Comparison of ENCODE assay signal across 8 cellular contexts in the genomic region with DNA sequence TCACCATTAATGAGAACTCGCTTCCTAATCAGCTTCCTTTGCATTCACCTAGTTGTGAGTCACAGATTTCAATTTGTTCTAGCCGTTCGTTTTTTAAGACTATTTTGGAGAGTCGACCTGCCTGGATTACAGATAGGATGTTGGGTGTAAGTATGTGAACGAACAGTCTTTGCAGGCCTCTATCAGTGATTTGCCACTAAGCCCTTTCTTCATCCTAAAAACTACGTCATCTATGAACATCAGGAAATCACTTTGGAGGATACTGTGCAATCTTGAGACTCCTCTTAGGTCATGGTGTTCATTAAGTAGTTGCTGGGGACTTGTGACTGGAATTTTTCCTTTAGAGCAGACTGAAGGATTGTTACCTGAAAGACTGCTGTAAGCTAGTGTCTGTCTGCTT. TPM values are rescaled to one million over a fixed set of nuclear protein-coding genes. Genes with fewer than 3 reads are reported as not detected.
DNase-seq lines count a peak whose midpoint lies in the region; ATAC-seq, FAIRE-seq and TF ChIP-seq lines count a peak whose summit lies in the region.

No MANE protein-coding gene starts in this region.

- peak overlapping the region; percentile 73 for H3K4me3 ChIP-seq in PC-9
- peak overlapping the region in 1 of 3 experiments; percentile 93 for H3K4me3 ChIP-seq in endothelial cell of umbilical vein (replicated peaks in 1 of 3; ENCODE audit: insufficient read depth in 1 of 3, low read depth in 1 of 3, low read length in 3 of 3)
- H3K4me3 ChIP-seq in smooth muscle cell: peak overlapping the region; percentile 90

- H3K9me3 ChIP-seq in PC-9 (ENCODE audit: insufficient read depth, low read depth) (no peaks in the 10 kb centered on the region), endothelial cell of umbilical vein (replicated peaks; ENCODE audit: control insufficient read depth, insufficient read depth, low read length) (no peaks in the 10 kb centered on the region), smooth muscle cell (replicated peaks; ENCODE audit: low read depth) (no peaks in the 10 kb centered on the region)

- H2AFZ ChIP-seq in PC-9 (no peak overlapping the region), endothelial cell of umbilical vein (ENCODE audit: low read depth, low read length) (no peak overlapping the region), smooth muscle cell (ENCODE audit: low read depth) (no peak overlapping the region)

- H3K36me3 Mint-ChIP-seq in activated T-cell treated with anti-CD3 and anti-CD28 coated beads, Interleukin-2, amount 50 U/mL, for 4 hours (ENCODE audit: insufficient read depth): peaks cover 2% of the 10 kb centered on the region

- H3K27ac ChIP-seq in PC-9 (no peak overlapping the region), endothelial cell of umbilical vein (ENCODE audit: insufficient read depth, low read depth, low read length) (no peak overlapping the region), smooth muscle cell (ENCODE audit: low read depth) (no peak overlapping the region)

- TF ChIP-seq POLR2A in endothelial cell of umbilical vein (IDR thresholded peaks at IDR 0.05; ENCODE audit: low read depth, low read length): no peak

- POLR2A ChIA-PET in PC-9 (lab: Charles Lee; ENCODE audit: unreplicated experiment) (interaction anchor here (0.7 kb wide), 1 partner anchor 106 kb away, joined by 6 read pairs; no protein-coding TSS in a partner anchor), endothelial cell of umbilical vein (lab: Charles Lee) (interaction anchor here (0.6 kb wide), 1 partner anchor 452 kb away, joined by 7 read pairs; no protein-coding TSS in a partner anchor)

- H3K4me1 Mint-ChIP-seq in activated T-cell treated with anti-CD3 and anti-CD28 coated beads, Interleukin-2, amount 50 U/mL, for 4 hours (ENCODE audit: low read depth): peaks cover 6% of the 10 kb centered on the region

- H3K9me3 Mint-ChIP-seq in activated T-cell treated with anti-CD3 and anti-CD28 coated beads, Interleukin-2, amount 50 U/mL, for 4 hours: no peaks in the 10 kb centered on the region

- dilution Hi-C loops in endothelial cell of umbilical vein (cut with MboI; ENCODE audit: extremely low pct_ligation_motif_present, low sequenced_read_pairs): no loop called here

- H3K4me2 ChIP-seq in PC-9: peak overlapping the region; percentile 77
- H3K4me2 ChIP-seq in endothelial cell of umbilical vein (ENCODE audit: insufficient read depth, low read length): peak overlapping the region; percentile 95
- peak overlapping the region; percentile 99 for H3K4me2 ChIP-seq in smooth muscle cell

- H3K79me2 ChIP-seq in PC-9 (ENCODE audit: low read depth) (peaks cover 49% of the 10 kb centered on the region), endothelial cell of umbilical vein (ENCODE audit: control insufficient read depth, insufficient read depth, low read length) (peaks cover 38% of the 10 kb centered on the region), smooth muscle cell (ENCODE audit: low read depth) (peaks cover 46% of the 10 kb centered on the region)

- TF ChIP-seq CTCF in PC-9 (conservative IDR thresholded peaks at IDR 0.05): no peak
- TF ChIP-seq CTCF in endothelial cell of umbilical vein (IDR thresholded peaks at IDR 0.05; ENCODE audit: extremely low read depth in 1 of 2, insufficient read depth in 1 of 2, low read depth in 1 of 2, low read length in 2 of 2): no peak
- no peak for TF ChIP-seq CTCF in smooth muscle cell (IDR thresholded peaks at IDR 0.05; ENCODE audit: borderline replicate concordance, insufficient read depth, poor library complexity, severe bottlenecking)

- H3K9me1 ChIP-seq in endothelial cell of umbilical vein (replicated peaks; ENCODE audit: control insufficient read depth, extremely low read depth, insufficient read depth, low read length): no peaks in the 10 kb centered on the region

- H3K27me3 Mint-ChIP-seq in activated T-cell treated with anti-CD3 and anti-CD28 coated beads, Interleukin-2, amount 50 U/mL, for 4 hours (ENCODE audit: low read depth): no peaks in the 10 kb centered on the region

- H4K20me1 ChIP-seq in PC-9 (ENCODE audit: insufficient read depth) (no peaks in the 10 kb centered on the region), endothelial cell of umbilical vein (replicated peaks; ENCODE audit: control insufficient read depth, extremely low read depth, insufficient read depth, low read length) (no peaks in the 10 kb centered on the region), smooth muscle cell (ENCODE audit: low read depth) (peaks cover 4% of the 10 kb centered on the region)

- H3K4me3 Mint-ChIP-seq in activated T-cell treated with anti-CD3 and anti-CD28 coated beads, Interleukin-2, amount 50 U/mL, for 4 hours: peak overlapping the region; percentile 89

- CTCF ChIA-PET in PC-9 (lab: Charles Lee) (no interaction called here), endothelial cell of umbilical vein (lab: Charles Lee) (interaction anchor here (1.6 kb wide), 1 partner anchor 18 kb away, joined by 4 read pairs; no protein-coding TSS in a partner anchor)

- H3K27me3 ChIP-seq in PC-9 (ENCODE audit: insufficient read depth, low read depth): no peaks in the 10 kb centered on the region
- H3K27me3 ChIP-seq in endothelial cell of umbilical vein (ENCODE audit: control insufficient read depth in 2 of 2, insufficient read depth in 2 of 2, low read length in 2 of 2): no peaks in the 10 kb centered on the region
- H3K27me3 ChIP-seq in smooth muscle cell (ENCODE audit: low read depth): no peaks in the 10 kb centered on the region

- H3K9ac ChIP-seq in endothelial cell of umbilical vein (replicated peaks; ENCODE audit: extremely low read depth, insufficient read depth, low read length) (no peak overlapping the region), smooth muscle cell (ENCODE audit: low read depth) (peak overlapping the region; percentile 89)

- DNase-seq in activated T-cell treated with anti-CD3 and anti-CD28 coated beads, Interleukin-2, amount 50 U/mL, for 4 hours: no peak
- no peak for DNase-seq in activated T-cell treated with anti-CD3 and anti-CD28 coated beads for 4 hours
- DNase-seq in PC-9: no peak
- DNase-seq in endothelial cell of umbilical vein (ENCODE audit: low read depth, low spot score): peak; percentile 0
- DNase-seq in smooth muscle cell (lab: John Stamatoyannopoulos, UW; ENCODE audit: unreplicated experiment): no peak
- DNase-seq in activated gamma-delta T cell (lab: John Stamatoyannopoulos, UW): no peak
- DNase-seq in amygdala (lab: John Stamatoyannopoulos, UW): no peak

- ATAC-seq in activated T-cell treated with anti-CD3 and anti-CD28 coated beads, Interleukin-2, amount 50 U/mL, for 4 hours: no peak
- ATAC-seq in GM19467 (IDR thresholded peaks at IDR 0.05; ENCODE audit: unreplicated experiment): no peak

- H3K36me3 ChIP-seq in PC-9 (ENCODE audit: low read depth) (no peaks in the 10 kb centered on the region), endothelial cell of umbilical vein (ENCODE audit: control insufficient read depth in 2 of 2, extremely low read depth in 1 of 2, insufficient read depth in 2 of 2, low read length in 2 of 2) (no peaks in the 10 kb centered on the region), smooth muscle cell (ENCODE audit: low read depth) (peaks cover 6% of the 10 kb centered on the region)

- FAIRE-seq in endothelial cell of umbilical vein (lab: Jason Lieb, UNC): peak; percentile 53

- WGBS in smooth muscle cell (ENCODE audit: low lambda C conversion rate): 65% methylated on average over 6 of the region's 6 CpGs

- BruUV-seq in PC-9 (replicated peaks; lab: Mats Ljungman, UMichigan) (no TSS peak), endothelial cell of umbilical vein (replicated peaks; lab: Mats Ljungman, UMichigan) (no TSS peak)

- intact Hi-C loops in PC-9 (cut with micrococcal nuclease; ENCODE audit: unreplicated experiment): no loop called here
- intact Hi-C loops in endothelial cell of umbilical vein (cut with micrococcal nuclease): no loop called here

- H3F3A ChIP-seq in PC-9 (ENCODE audit: insufficient read depth, low read depth) (no peaks in the 10 kb centered on the region), smooth muscle cell (ENCODE audit: low read depth) (no peaks in the 10 kb centered on the region)

- no peaks in the 10 kb centered on the region for H3K9me2 ChIP-seq in PC-9 (ENCODE audit: insufficient read depth)

- H3K4me1 ChIP-seq in PC-9 (replicated peaks; ENCODE audit: insufficient read depth) (peaks cover 13% of the 10 kb centered on the region), endothelial cell of umbilical vein (ENCODE audit: control insufficient read depth, extremely low read depth, insufficient read depth, low read length) (peaks cover 5% of the 10 kb centered on the region), smooth muscle cell (ENCODE audit: low read depth) (peaks cover 22% of the 10 kb centered on the region)

TF ChIP-seq in endothelial cell of umbilical vein, 7 proteins besides CTCF, POLR2A, EP300 and RAD21 (continues in another document):
- no peak for TF ChIP-seq MYC (IDR thresholded peaks at IDR 0.05; ENCODE audit: low read depth, low read length)
- TF ChIP-seq EZH2 (IDR thresholded peaks at IDR 0.05; ENCODE audit: borderline replicate concordance, low read depth, low read length, severe bottlenecking): no peak

RNA-seq across cellular contexts. Expression of a gene that starts 1.1 kb away (rescaled TPM):
- 10 to 100 TPM; 28.9 to 32.3 (median 30.3) TPM for total RNA-seq in activated T-cell treated with anti-CD3 and anti-CD28 coated beads, Interleukin-2, amount 50 U/mL, for 4 hours
- total RNA-seq in PC-9 (2021) (17.4 and 24.6 TPM in 2 replicates), endothelial cell of umbilical vein (16.4 and 18.6 TPM in 2 replicates), smooth muscle cell (11.7 and 16.6 TPM in 2 replicates)
- polyA plus RNA-seq in endothelial cell of umbilical vein (1.2 and 1.8 TPM in 2 replicates), smooth muscle cell (5.4 and 5.8 TPM in 2 replicates)
- polyA plus RNA-seq in endothelial cell of umbilical vein (2011; cell fraction: cytosol; rRNA removed): 3.8 and 4.0 TPM in 2 replicates
- 5.0 and 5.2 TPM in 2 replicates for polyA plus RNA-seq in endothelial cell of umbilical vein (2011; cell fraction: nucleus; rRNA removed)
- 7.2 and 10.8 TPM in 2 replicates for polyA plus RNA-seq in endothelial cell of umbilical vein (2012)
- 10.4 and 12.5 TPM in 2 replicates for polyA minus RNA-seq in endothelial cell of umbilical vein
- polyA minus RNA-seq in endothelial cell of umbilical vein (2011; cell fraction: cytosol; rRNA and poly(A)+ RNA removed): 43.0 TPM
- 16.3 and 21.9 TPM in 2 replicates for polyA minus RNA-seq in endothelial cell of umbilical vein (2011; cell fraction: nucleus; rRNA and poly(A)+ RNA removed)

RNA-seq across cellular contexts. Expression of a gene that starts 47.7 kb away (rescaled TPM):
- not detected for total RNA-seq in activated T-cell treated with anti-CD3 and anti-CD28 coated beads, Interleukin-2, amount 50 U/mL, for 4 hours
- total RNA-seq in PC-9 (2021) (not detected in 2 replicates), endothelial cell of umbilical vein (0.90 and 1.3 TPM in 2 replicates), smooth muscle cell (9.4 and 12.0 TPM in 2 replicates)
- polyA plus RNA-seq in endothelial cell of umbilical vein (0.27 and 0.33 TPM in 2 replicates), smooth muscle cell (4.2 and 5.1 TPM in 2 replicates)
- 0.46 and 0.49 TPM in 2 replicates for polyA plus RNA-seq in endothelial cell of umbilical vein (2011; cell fraction: cytosol; rRNA removed)
- polyA plus RNA-seq in endothelial cell of umbilical vein (2011; cell fraction: nucleus; rRNA removed): 0.18 and 0.46 TPM in 2 replicates
- 0.13 TPM in 1 of 2 replicates, not detected in the other for polyA plus RNA-seq in endothelial cell of umbilical vein (2012)
- 1.2 and 1.6 TPM in 2 replicates for polyA minus RNA-seq in endothelial cell of umbilical vein
- polyA minus RNA-seq in endothelial cell of umbilical vein (2011; cell fraction: cytosol; rRNA and poly(A)+ RNA removed): not detected
- 0.29 and 0.53 TPM in 2 replicates for polyA minus RNA-seq in endothelial cell of umbilical vein (2011; cell fraction: nucleus; rRNA and poly(A)+ RNA removed)
